In the genomic region with DNA sequence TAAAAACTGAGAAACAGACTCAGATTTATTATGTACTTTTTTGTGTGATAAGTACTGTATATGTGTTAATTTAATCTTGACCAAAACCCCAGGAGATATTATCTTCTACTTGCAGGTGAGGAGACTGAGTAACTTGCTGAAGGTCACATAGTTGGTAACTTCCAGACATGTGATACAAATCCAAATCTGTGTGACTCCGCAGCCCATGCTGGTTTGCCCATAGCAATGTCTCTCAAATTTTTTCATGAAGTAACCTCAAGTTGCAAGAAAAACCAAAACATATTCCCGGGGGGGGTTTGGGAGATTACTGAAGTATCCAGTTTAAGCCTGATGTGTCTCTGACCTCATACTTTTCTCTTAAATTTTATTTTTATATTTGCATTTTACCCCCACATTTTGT, we compare ENCODE assay signal across 9 cellular contexts. TPM values are rescaled to one million over a fixed set of nuclear protein-coding genes. Genes with fewer than 3 reads are reported as not detected.
"Had no signal": no experiment of that assay in that cellular context is flagged by ENCODE, and none has a peak within 500 bp of the region (broad histone marks: within the 10 kb centered on the region; RNA-seq: fewer than 3 reads in every experiment).

No MANE protein-coding gene starts in this region.

- H3K4me3 Mint-ChIP-seq: IgD-negative memory B cell had no signal

- H3K9ac ChIP-seq: KMS-11 had no signal

- ATAC-seq: HepG2, K562 had no signal

- H3K4me2 ChIP-seq: KMS-11 had no signal

- H3K27ac ChIP-seq: HL-60, KMS-11 had no signal

- H3K27ac Mint-ChIP-seq: IgD-negative memory B cell had no signal

- H3K4me3 ChIP-seq: K562 had no signal

- DNase-seq: IMR-90, KBM-7, KG1 had no signal

RNA-seq across cellular contexts. Expression of a gene that starts 3.3 kb away (rescaled TPM):
- total RNA-seq: HT-29, IMR-90 had no signal
- polyA plus RNA-seq: IgD-negative memory B cell, IMR-90 had no signal
